In genomic region chr2:167946367-167946955, GRCh38 we compare ENCODE assay signal across 1 cellular context.
TF ChIP-seq lines count a peak whose summit lies in the region.

No MANE protein-coding gene starts in this region.

TF ChIP-seq in K562, 482 proteins besides CTCF, POLR2A, EP300 and RAD21 (continued from another document):
- TF ChIP-seq XRCC5 (IDR thresholded peaks at IDR 0.05; ENCODE audit: low read depth, low read length) (0 out of 2 replicates have a peak, but pooled peaks have one; percentile 32), ZKSCAN8 (CRISPR knock-in tag; IDR thresholded peaks at IDR 0.05) (0 out of 2 replicates have a peak, but pooled peaks have one; percentile 5), ZFX (CRISPR knock-in tag; IDR thresholded peaks at IDR 0.05) (0 out of 2 replicates have a peak, but pooled peaks have one; percentile 36), SAFB (IDR thresholded peaks at IDR 0.05; ENCODE audit: borderline replicate concordance, low read depth, low read length) (no peak)
